11 cellular contexts compared by ENCODE assay signal in the genomic region with DNA sequence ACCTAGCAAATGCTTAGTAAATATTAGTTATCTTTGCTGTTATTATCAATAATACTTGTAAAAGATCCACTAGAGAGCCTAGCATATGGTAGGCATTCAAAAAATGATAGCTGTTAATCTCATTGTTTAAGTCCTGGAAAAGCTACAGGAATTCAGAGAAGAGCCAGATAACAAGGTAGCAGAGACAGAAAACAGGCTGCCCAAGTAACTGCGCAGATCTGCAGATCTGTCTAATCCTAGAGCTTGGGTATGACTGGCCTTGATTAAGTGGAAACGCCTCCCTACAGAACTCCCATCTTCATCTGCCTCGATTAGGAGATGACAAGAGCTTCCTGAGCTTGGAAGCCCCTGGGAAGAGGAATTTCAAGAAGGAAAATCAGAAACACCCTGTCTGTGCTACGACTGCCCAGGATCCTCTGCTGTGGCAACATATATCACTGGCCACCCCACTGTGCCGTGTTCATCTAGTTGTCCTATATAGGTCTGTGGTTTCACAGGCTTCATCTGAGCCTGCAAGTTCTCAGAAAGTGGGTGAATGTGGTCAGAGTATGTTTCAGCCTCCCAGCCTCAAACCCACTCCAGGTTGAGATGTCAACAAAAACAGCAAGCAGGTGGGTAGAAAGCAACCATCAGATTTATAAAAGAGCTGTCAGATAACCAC.
DNase-seq lines count a peak whose midpoint lies in the region; ATAC-seq and TF ChIP-seq lines count a peak whose summit lies in the region.
"Had no signal": no experiment of that assay in that cellular context is flagged by ENCODE, and none has a peak within 500 bp of the region (broad histone marks: within the 10 kb centered on the region; RNA-seq: fewer than 3 reads in every experiment).

No MANE protein-coding gene starts in this region.

- peak in 1 of 2 experiments; percentile 80; a peak in 2 of 4 replicates for TF ChIP-seq EP300 in SK-N-SH (IDR thresholded peaks at IDR 0.05; ENCODE audit: borderline replicate concordance in 1 of 2, low read depth in 1 of 2, low read length in 1 of 2)

- 46% methylated on average over 5 of the region's 5 CpGs for WGBS in right cardiac atrium
- WGBS in SK-N-SH (ENCODE audit: low lambda C conversion rate) = 20% methylated on average over 5 of the region's 5 CpGs

- ATAC-seq in left cardiac atrium (peak; percentile 37 to 51), right cardiac atrium (no peak), HG02642 (IDR thresholded peaks at IDR 0.05; ENCODE audit: poor library complexity, unreplicated experiment) (peak; percentile 76), left lung (no peak)
- ATAC-seq in stimulated activated naive CD8-positive, alpha-beta T cell treated with anti-CD3 and anti-CD28 coated beads, Interleukin-15, amount 100 ng/mL, for 72 hours = peak; percentile 93

- H3K79me2 ChIP-seq in SK-N-SH (ENCODE audit: insufficient read depth) = no peaks in the 10 kb centered on the region

- TF ChIP-seq CTCF in SK-N-SH (IDR thresholded peaks at IDR 0.05) (no peak), left lung (IDR thresholded peaks at IDR 0.05) (no peak)

- no peaks in the 10 kb centered on the region for H3K9me3 Mint-ChIP-seq in stimulated activated naive CD8-positive, alpha-beta T cell treated with anti-CD3 and anti-CD28 coated beads, Interleukin-15, amount 100 ng/mL, for 72 hours

- POLR2A ChIA-PET in SK-N-SH (lab: Yijun Ruan, JAX) = interaction anchor here (0.8 to 1.7 kb wide), 2 partner anchors 9 to 52 kb away, joined by 4 read pairs; no protein-coding TSS in a partner anchor

- H3K4me1 ChIP-seq in right cardiac atrium (ENCODE audit: control insufficient read depth, insufficient read depth, low read length) = no peaks in the 10 kb centered on the region
- H3K4me1 ChIP-seq in SK-N-SH (ENCODE audit: control insufficient read depth in 1 of 2, insufficient read depth in 2 of 2, low read depth in 1 of 2, low read length in 1 of 2) = peaks cover 0 to 23% of the 10 kb centered on the region in 2 experiments; a peak in 2 of 4 replicates
- no peaks in the 10 kb centered on the region for H3K4me1 ChIP-seq in left lung

- H3K36me3 ChIP-seq in SK-N-SH (replicated peaks in 1 of 2; ENCODE audit: control insufficient read depth in 1 of 2, insufficient read depth in 2 of 2, low read length in 1 of 2) (no peaks in the 10 kb centered on the region), left lung (no peaks in the 10 kb centered on the region)

- no peaks in the 10 kb centered on the region for H3K9me2 ChIP-seq in SK-N-SH

- TF ChIP-seq RAD21 in SK-N-SH (IDR thresholded peaks at IDR 0.05; ENCODE audit: low read length) = no peak

- H4K20me1 ChIP-seq in SK-N-SH (ENCODE audit: insufficient read depth) = no peaks in the 10 kb centered on the region

- CTCF ChIA-PET in SK-N-SH (lab: Yijun Ruan, JAX) = interaction anchor here (0.6 to 6.5 kb wide), 11 partner anchors 10 to 191 kb away, joined by 3 to 31 read pairs (median 6); no protein-coding TSS in a partner anchor

- H3K9me3 ChIP-seq in right cardiac atrium (ENCODE audit: control insufficient read depth, low read length) (no peaks in the 10 kb centered on the region), SK-N-SH (no peaks in the 10 kb centered on the region), left lung (no peaks in the 10 kb centered on the region)

- H3K27me3 Mint-ChIP-seq in stimulated activated naive CD8-positive, alpha-beta T cell treated with anti-CD3 and anti-CD28 coated beads, Interleukin-15, amount 100 ng/mL, for 72 hours = no peaks in the 10 kb centered on the region

- no peak for DNase-seq in left cardiac atrium
- no peak for DNase-seq in right cardiac atrium
- DNase-seq in SK-N-SH = no peak
- DNase-seq in stimulated activated naive CD8-positive, alpha-beta T cell treated with anti-CD3 and anti-CD28 coated beads, Interleukin-15, amount 100 ng/mL, for 72 hours = peak; percentile 3 to 24
- no peak for DNase-seq in C1 segment of cervical spinal cord (lab: John Stamatoyannopoulos, UW)
- DNase-seq in left lung = no peak
- no peak for DNase-seq in glomerular visceral epithelial cell (ENCODE audit: extremely low spot score)
- DNase-seq: H7, NCI-H187 had no signal

- no peaks in the 10 kb centered on the region for H3F3A ChIP-seq in SK-N-SH (replicated peaks; ENCODE audit: insufficient read depth)

- H3K4me2 ChIP-seq in SK-N-SH = no peak overlapping the region

- H3K27ac ChIP-seq in right cardiac atrium (ENCODE audit: low read length) = no peak overlapping the region
- peak overlapping the region in 1 of 2 experiments; percentile 69; a peak in 2 of 4 replicates for H3K27ac ChIP-seq in SK-N-SH (ENCODE audit: low read depth in 2 of 2, low read length in 1 of 2)
- no peak overlapping the region for H3K27ac ChIP-seq in left lung

- H3K4me1 Mint-ChIP-seq in stimulated activated naive CD8-positive, alpha-beta T cell treated with anti-CD3 and anti-CD28 coated beads, Interleukin-15, amount 100 ng/mL, for 72 hours = no peaks in the 10 kb centered on the region

- no peak overlapping the region for H3K27ac Mint-ChIP-seq in stimulated activated naive CD8-positive, alpha-beta T cell treated with anti-CD3 and anti-CD28 coated beads, Interleukin-15, amount 100 ng/mL, for 72 hours

- no peak overlapping the region for H3K9ac ChIP-seq in SK-N-SH

- H3K27me3 ChIP-seq in right cardiac atrium (ENCODE audit: control insufficient read depth, insufficient read depth) = no peaks in the 10 kb centered on the region
- H3K27me3 ChIP-seq in SK-N-SH (ENCODE audit: insufficient read depth) = peaks cover 39% of the 10 kb centered on the region; the same call in 1 of the 2 replicates
- H3K27me3 ChIP-seq in left lung = no peaks in the 10 kb centered on the region

- H2AFZ ChIP-seq in SK-N-SH (ENCODE audit: low read depth) = no peak overlapping the region

- H3K4me3 Mint-ChIP-seq in stimulated activated naive CD8-positive, alpha-beta T cell treated with anti-CD3 and anti-CD28 coated beads, Interleukin-15, amount 100 ng/mL, for 72 hours = no peak overlapping the region

- H3K4me3 ChIP-seq in right cardiac atrium (ENCODE audit: low read length) = no peak overlapping the region
- H3K4me3 ChIP-seq in SK-N-SH (ENCODE audit: low read depth in 2 of 2, low read length in 1 of 2) = no peak overlapping the region
- no peak overlapping the region for H3K4me3 ChIP-seq in left lung
- H3K4me3 ChIP-seq: coronary artery had no signal

- intact Hi-C loops in left cardiac atrium (cut with DNase I) = no loop called here
- intact Hi-C loops in right cardiac atrium (cut with DNase I) = no loop called here
- intact Hi-C loops in left lung (cut with DNase I) = no loop called here

TF ChIP-seq in SK-N-SH, 30 proteins besides CTCF, POLR2A, EP300 and RAD21 (continues in another document):
- TF ChIP-seq GABPA (IDR thresholded peaks at IDR 0.05; ENCODE audit: low read depth) (no peak), CHD2 (IDR thresholded peaks at IDR 0.05; ENCODE audit: low read length, partially characterized antibody) (peak; percentile 66), YY1 (IDR thresholded peaks at IDR 0.05; ENCODE audit: low read depth) (no peak), TEAD4 (IDR thresholded peaks at IDR 0.05; ENCODE audit: borderline replicate concordance, insufficient read depth) (no peak), POLR2AphosphoS5 (IDR thresholded peaks at IDR 0.05; ENCODE audit: low read depth, low read length) (no peak), SIN3A (IDR thresholded peaks at IDR 0.05; ENCODE audit: borderline replicate concordance, low read depth, low read length) (no peak), RFX5 (IDR thresholded peaks at IDR 0.05; ENCODE audit: low read length) (no peak), ELF1 (IDR thresholded peaks at IDR 0.05) (no peak), TCF12 (IDR thresholded peaks at IDR 0.05) (no peak), MXI1 (IDR thresholded peaks at IDR 0.05; ENCODE audit: low read depth, low read length) (no peak), GATA2 (CRISPR knock-in tag; IDR thresholded peaks at IDR 0.05) (peak; percentile 62; the same call in 1 of the 2 replicates), FOXM1 (IDR thresholded peaks at IDR 0.05; ENCODE audit: low read depth) (no peak), RCOR1 (IDR thresholded peaks at IDR 0.05; ENCODE audit: low read length) (peak; percentile 99), MEF2A (IDR thresholded peaks at IDR 0.05; ENCODE audit: borderline replicate concordance, low read depth) (no peak)
- TF ChIP-seq, protein P1, sequence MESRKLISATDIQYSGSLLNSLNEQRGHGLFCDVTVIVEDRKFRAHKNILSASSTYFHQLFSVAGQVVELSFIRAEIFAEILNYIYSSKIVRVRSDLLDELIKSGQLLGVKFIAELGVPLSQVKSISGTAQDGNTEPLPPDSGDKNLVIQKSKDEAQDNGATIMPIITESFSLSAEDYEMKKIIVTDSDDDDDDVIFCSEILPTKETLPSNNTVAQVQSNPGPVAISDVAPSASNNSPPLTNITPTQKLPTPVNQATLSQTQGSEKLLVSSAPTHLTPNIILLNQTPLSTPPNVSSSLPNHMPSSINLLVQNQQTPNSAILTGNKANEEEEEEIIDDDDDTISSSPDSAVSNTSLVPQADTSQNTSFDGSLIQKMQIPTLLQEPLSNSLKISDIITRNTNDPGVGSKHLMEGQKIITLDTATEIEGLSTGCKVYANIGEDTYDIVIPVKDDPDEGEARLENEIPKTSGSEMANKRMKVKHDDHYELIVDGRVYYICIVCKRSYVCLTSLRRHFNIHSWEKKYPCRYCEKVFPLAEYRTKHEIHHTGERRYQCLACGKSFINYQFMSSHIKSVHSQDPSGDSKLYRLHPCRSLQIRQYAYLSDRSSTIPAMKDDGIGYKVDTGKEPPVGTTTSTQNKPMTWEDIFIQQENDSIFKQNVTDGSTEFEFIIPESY (IDR thresholded peaks at IDR 0.05; ENCODE audit: borderline replicate concordance, low read depth) = no peak
- TF ChIP-seq, protein P2, sequence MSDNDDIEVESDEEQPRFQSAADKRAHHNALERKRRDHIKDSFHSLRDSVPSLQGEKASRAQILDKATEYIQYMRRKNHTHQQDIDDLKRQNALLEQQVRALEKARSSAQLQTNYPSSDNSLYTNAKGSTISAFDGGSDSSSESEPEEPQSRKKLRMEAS (IDR thresholded peaks at IDR 0.05; ENCODE audit: low read depth) = no peak
- TF ChIP-seq, protein P3, sequence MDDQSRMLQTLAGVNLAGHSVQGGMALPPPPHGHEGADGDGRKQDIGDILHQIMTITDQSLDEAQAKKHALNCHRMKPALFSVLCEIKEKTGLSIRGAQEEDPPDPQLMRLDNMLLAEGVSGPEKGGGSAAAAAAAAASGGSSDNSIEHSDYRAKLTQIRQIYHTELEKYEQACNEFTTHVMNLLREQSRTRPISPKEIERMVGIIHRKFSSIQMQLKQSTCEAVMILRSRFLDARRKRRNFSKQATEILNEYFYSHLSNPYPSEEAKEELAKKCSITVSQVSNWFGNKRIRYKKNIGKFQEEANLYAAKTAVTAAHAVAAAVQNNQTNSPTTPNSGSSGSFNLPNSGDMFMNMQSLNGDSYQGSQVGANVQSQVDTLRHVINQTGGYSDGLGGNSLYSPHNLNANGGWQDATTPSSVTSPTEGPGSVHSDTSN (IDR thresholded peaks at IDR 0.05) = no peak

Comparison
In these comparisons a context has a peak if more than half of its experiments do, and no peak if none do; other contexts are left out.
1. ATAC-seq: peak in left cardiac atrium (2 of 2), HG02642 (single experiment) and stimulated activated naive CD8-positive, alpha-beta T cell treated with anti-CD3 and anti-CD28 coated beads, Interleukin-15, amount 100 ng/mL, for 72 hours (single experiment); none in right cardiac atrium (0 of 2) and left lung (single experiment).
2. DNase-seq: peak in stimulated activated naive CD8-positive, alpha-beta T cell treated with anti-CD3 and anti-CD28 coated beads, Interleukin-15, amount 100 ng/mL, for 72 hours (2 of 2); none in left cardiac atrium (single experiment), right cardiac atrium (0 of 3), SK-N-SH (single experiment), C1 segment of cervical spinal cord (0 of 14), left lung (0 of 2) and glomerular visceral epithelial cell (single experiment).